Comparison of ENCODE assay signal across 28 cellular contexts in the genomic region with DNA sequence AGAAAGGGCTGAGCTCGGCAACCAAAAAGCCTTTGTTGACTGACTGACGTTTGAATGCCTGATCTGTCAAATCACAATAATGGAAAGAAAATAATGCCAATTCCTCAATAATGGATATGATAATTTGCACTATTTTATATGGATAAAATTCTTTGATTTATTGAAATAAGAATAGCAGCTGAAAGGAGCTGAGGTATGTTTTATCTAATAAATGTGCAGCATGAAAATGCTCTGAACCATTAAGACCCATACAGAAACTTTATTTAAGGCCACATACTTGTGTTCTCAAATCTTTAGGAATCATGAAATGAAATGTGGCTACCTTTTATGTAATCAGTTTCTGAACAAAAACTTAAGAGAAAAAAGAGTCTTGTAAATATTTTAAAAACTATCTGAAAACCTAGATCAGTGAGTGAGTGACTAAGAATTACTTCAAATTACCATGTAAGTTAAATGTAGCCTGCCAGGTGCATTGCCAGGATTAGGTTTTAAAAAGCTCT.
"Had no signal": no experiment of that assay in that cellular context is flagged by ENCODE, and none has a peak within 500 bp of the region (broad histone marks: within the 10 kb centered on the region; RNA-seq: fewer than 3 reads in every experiment).

No MANE protein-coding gene starts in this region.

- H3K9me3 ChIP-seq: SJCRH30 had no signal

- H3K4me1 ChIP-seq: SJCRH30 had no signal

- H3K27ac Mint-ChIP-seq: activated CD4-positive, alpha-beta memory T cell treated with anti-CD3 and anti-CD28 coated beads for 36 hours; activated naive CD4-positive, alpha-beta T cell treated with anti-CD3 and anti-CD28 coated beads, Interleukin-2, amount 10 ng/mL, durations not matched to agents 7 days and 5 days; activated naive CD8-positive, alpha-beta T cell; activated naive CD8-positive, alpha-beta T cell treated with anti-CD3 and anti-CD28 coated beads, Interleukin-2, amount 50 U/mL, for 24 hours; activated T-helper 1 cell treated with anti-CD3 and anti-CD28 coated beads, Interleukin-12 subunit alpha, Interleukin-12 subunit beta, Interleukin-2, Interleukin-4 antibody, amounts not matched to agents 30 ng/mL and 10 ng/mL and 1 ng/mL, durations not matched to agents 14 hours and 24 hours and 36 hours had no signal

- H3K36me3 ChIP-seq: SJCRH30 had no signal

- DNase-seq: activated CD4-positive, alpha-beta memory T cell treated with anti-CD3 and anti-CD28 coated beads for 36 hours; activated CD4-positive, alpha-beta T cell treated with anti-CD3 and anti-CD28 coated beads for 4 hours; activated CD4-positive, alpha-beta T cell treated with anti-CD3 and anti-CD28 coated beads, Interleukin-2, amount 50 U/mL, for 1 hour; activated CD4-positive, CD25-positive, alpha-beta regulatory T cell treated with anti-CD3 and anti-CD28 coated beads, Interleukin-2, amount 50 U/mL, for 72 hours; activated CD8-positive, alpha-beta memory T cell treated with anti-CD3 and anti-CD28 coated beads, Interleukin-2, amount 50 U/mL, for 4 hours; activated gamma-delta T cell treated with Interleukin-2 at 50 U/mL for 16 hours; activated naive CD4-positive, alpha-beta T cell treated with anti-CD3 and anti-CD28 coated beads, Interleukin-2, amount 10 ng/mL, durations not matched to agents 7 days and 5 days; activated naive CD8-positive, alpha-beta T cell treated with anti-CD3 and anti-CD28 coated beads, Interleukin-2, amount 50 U/mL, for 24 hours; activated T-cell treated with anti-CD3 and anti-CD28 coated beads for 4 hours; activated T-cell treated with anti-CD3 and anti-CD28 coated beads, Interleukin-2, amount 50 U/mL, for 4 hours; anterior cingulate cortex; caudate nucleus; cerebellar nuclear complex; NCI-H1105; NCI-H1417 treated with DMSO at 0.1 percent for 48 hours; NCI-H1694; NCI-H1930; NCI-H2081 treated with DMSO at 0.1 percent for 48 hours; NCI-H345; NCI-H524 treated with DMSO at 0.1 percent for 48 hours; SHP77; SJCRH30; T1000 had no signal

- H3K27me3 Mint-ChIP-seq: activated CD4-positive, alpha-beta memory T cell treated with anti-CD3 and anti-CD28 coated beads for 36 hours; activated naive CD8-positive, alpha-beta T cell; activated naive CD8-positive, alpha-beta T cell treated with anti-CD3 and anti-CD28 coated beads, Interleukin-2, amount 50 U/mL, for 24 hours; brain had no signal

- H3K9me3 Mint-ChIP-seq: activated T-helper 1 cell treated with anti-CD3 and anti-CD28 coated beads, Interleukin-12 subunit alpha, Interleukin-12 subunit beta, Interleukin-2, Interleukin-4 antibody, amounts not matched to agents 30 ng/mL and 10 ng/mL and 1 ng/mL, durations not matched to agents 14 hours and 24 hours and 36 hours had no signal

- H3K27ac ChIP-seq: SJCRH30, SK-N-MC had no signal

- H3K36me3 Mint-ChIP-seq: brain had no signal

- H3K27me3 ChIP-seq: SJCRH30 had no signal

- H3K4me3 Mint-ChIP-seq: activated CD4-positive, alpha-beta memory T cell treated with anti-CD3 and anti-CD28 coated beads for 36 hours; activated naive CD4-positive, alpha-beta T cell treated with anti-CD3 and anti-CD28 coated beads, Interleukin-2, amount 10 ng/mL, durations not matched to agents 7 days and 5 days; activated naive CD8-positive, alpha-beta T cell; activated naive CD8-positive, alpha-beta T cell treated with anti-CD3 and anti-CD28 coated beads, Interleukin-2, amount 50 U/mL, for 24 hours; activated T-cell treated with anti-CD3 and anti-CD28 coated beads, Interleukin-2, amount 50 U/mL, for 4 hours; activated T-helper 1 cell treated with anti-CD3 and anti-CD28 coated beads, Interleukin-12 subunit alpha, Interleukin-12 subunit beta, Interleukin-2, Interleukin-4 antibody, amounts not matched to agents 30 ng/mL and 10 ng/mL and 1 ng/mL, durations not matched to agents 14 hours and 24 hours and 36 hours had no signal

- H3K4me3 ChIP-seq: SJCRH30, SK-N-MC had no signal

- ATAC-seq: activated naive CD8-positive, alpha-beta T cell treated with anti-CD3 and anti-CD28 coated beads, Interleukin-2, amount 50 U/mL, for 24 hours; activated T-cell treated with anti-CD3 and anti-CD28 coated beads, Interleukin-2, amount 50 U/mL, for 4 hours; Panc1 had no signal
